ENCODE assay signal across 1 cellular context in the genomic region with DNA sequence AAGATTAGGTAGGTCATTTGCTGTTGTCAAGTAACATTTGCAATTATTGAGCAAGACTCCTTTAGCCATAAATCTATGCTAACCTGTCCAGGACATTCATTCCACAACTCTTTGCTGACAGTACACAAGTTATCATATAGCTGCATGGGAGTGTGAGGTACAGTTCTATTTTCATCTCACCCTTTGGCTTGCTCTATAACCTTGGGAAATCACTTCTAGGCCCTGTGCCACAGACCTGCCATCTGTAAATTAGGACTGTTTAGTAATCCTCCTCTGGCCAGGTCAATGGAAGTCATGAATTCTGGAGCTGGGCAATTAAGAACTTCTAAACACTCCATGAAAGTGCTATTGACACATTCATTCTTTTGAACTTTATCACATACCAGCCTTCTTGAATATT.
TF ChIP-seq lines count a peak whose summit lies in the region.

No MANE protein-coding gene starts in this region.

TF ChIP-seq in K562, 482 proteins besides CTCF, POLR2A, EP300 and RAD21:
- no peak for TF ChIP-seq NELFE (IDR thresholded peaks at IDR 0.05; ENCODE audit: insufficient read depth, insufficient read length)
- TF ChIP-seq CEBPB (tag; IDR thresholded peaks at IDR 0.05) = 0 out of 2 replicates have a peak, but pooled peaks have one; percentile 13
TF ChIP-seq in K562: peak in this region for 1.
